37 cellular contexts compared by ENCODE assay signal in the genomic region with DNA sequence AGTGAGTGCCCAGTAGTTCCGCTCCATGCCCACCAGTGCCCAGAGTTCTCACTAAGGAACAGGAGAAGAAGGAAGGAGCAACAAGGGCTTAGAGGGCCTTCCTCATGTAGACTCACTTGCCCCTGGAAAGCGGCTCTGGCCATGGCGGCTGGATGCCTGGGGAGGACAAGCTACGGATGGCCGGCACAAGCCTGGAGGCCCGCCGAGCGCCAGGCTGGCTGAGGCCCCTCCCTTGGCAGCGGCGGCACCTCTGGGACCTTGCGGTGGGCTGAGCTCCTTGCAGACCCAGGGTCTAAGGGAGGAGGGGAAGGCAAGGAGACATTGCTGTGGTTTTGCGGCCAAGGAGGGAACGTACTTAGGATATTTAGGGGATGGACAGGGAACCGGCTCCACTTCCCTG.
"Had no signal": no experiment of that assay in that cellular context is flagged by ENCODE, and none has a peak within 500 bp of the region (broad histone marks: within the 10 kb centered on the region; RNA-seq: fewer than 3 reads in every experiment).

No MANE protein-coding gene starts in this region.

- H3K27ac ChIP-seq: adrenal gland, body of pancreas, brain microvascular endothelial cell, breast epithelium, VCaP had no signal

- DNase-seq: activated B cell treated with CpG ODN at 0.5 μM for 24 hours; activated CD4-positive, alpha-beta memory T cell treated with anti-CD3 and anti-CD28 coated beads for 36 hours; activated CD4-positive, alpha-beta T cell treated with anti-CD3 and anti-CD28 coated beads for 4 hours; activated CD4-positive, alpha-beta T cell treated with anti-CD3 and anti-CD28 coated beads, Interleukin-2, amount 10 ng/mL, durations not matched to agents 24 days and 14 days; activated CD4-positive, alpha-beta T cell treated with anti-CD3 and anti-CD28 coated beads, Interleukin-2, amount 50 U/mL, for 1 hour; activated CD4-positive, alpha-beta T cell treated with anti-CD3 and anti-CD28 coated beads, Interleukin-2, amount 50 U/mL, for 4 hours; activated CD4-positive, CD25-positive, alpha-beta regulatory T cell treated with anti-CD3 and anti-CD28 coated beads, Interleukin-2, amount 50 U/mL, for 72 hours; activated CD8-positive, alpha-beta memory T cell treated with anti-CD3 and anti-CD28 coated beads, Interleukin-2, amount 50 U/mL, for 4 hours; activated CD8-positive, alpha-beta T cell treated with anti-CD3 and anti-CD28 coated beads for 36 hours; activated effector memory CD4-positive, alpha-beta T cell treated with anti-CD3 and anti-CD28 coated beads, Interleukin-2, amount 50 U/mL, for 16 hours; activated gamma-delta T cell treated with Interleukin-2 at 50 U/mL for 16 hours; activated naive CD4-positive, alpha-beta T cell; activated naive CD4-positive, alpha-beta T cell treated with anti-CD3 and anti-CD28 coated beads for 36 hours; activated naive CD4-positive, alpha-beta T cell treated with anti-CD3 and anti-CD28 coated beads, Interleukin-2, amount 50 U/mL, for 16 hours; activated naive CD8-positive, alpha-beta T cell treated with anti-CD3 and anti-CD28 coated beads, Interleukin-2, amount 10 ng/mL, durations not matched to agents 7 days and 5 days; activated T-cell treated with anti-CD3 and anti-CD28 coated beads for 4 hours; activated T-cell treated with anti-CD3 and anti-CD28 coated beads, Interleukin-2, amount 50 U/mL, for 1 hour; activated T-cell treated with anti-CD3 and anti-CD28 coated beads, Interleukin-2, amount 50 U/mL, for 4 hours; activated T-cell treated with anti-CD3 and anti-CD28 coated beads, Interleukin-2, amount 50 U/mL, for 72 hours; adrenal gland; amniotic stem cell; aorta; body of pancreas; brain microvascular endothelial cell; central memory CD4-positive, alpha-beta T cell; T-helper 1 cell; T-helper 2 cell; T-helper 9 cell had no signal

- H3K9me3 Mint-ChIP-seq: activated CD4-positive, alpha-beta T cell treated with anti-CD3 and anti-CD28 coated beads, Interleukin-2, amount 10 ng/mL, durations not matched to agents 24 days and 14 days; activated CD8-positive, alpha-beta T cell treated with anti-CD3 and anti-CD28 coated beads for 36 hours; activated naive CD8-positive, alpha-beta T cell treated with anti-CD3 and anti-CD28 coated beads, Interleukin-2, amount 10 ng/mL, durations not matched to agents 7 days and 5 days; activated T-cell treated with anti-CD3 and anti-CD28 coated beads, Interleukin-2, amount 50 U/mL, for 4 hours; T-helper 1 cell treated with Interleukin-12 subunit alpha and Interleukin-12 subunit beta and Interleukin-4 antibody, amounts not matched to agents 30 μg/mL and 1 μg/mL, for 36 hours had no signal

- H3K36me3 ChIP-seq: adrenal gland, brain microvascular endothelial cell, breast epithelium had no signal

- FAIRE-seq: astrocyte, TTC549 had no signal

- H3K27me3 Mint-ChIP-seq: activated B cell treated with CpG ODN at 0.5 μM for 24 hours; activated CD4-positive, alpha-beta T cell treated with anti-CD3 and anti-CD28 coated beads, Interleukin-2, amount 10 ng/mL, durations not matched to agents 24 days and 14 days; activated CD8-positive, alpha-beta T cell treated with anti-CD3 and anti-CD28 coated beads for 36 hours; activated naive CD8-positive, alpha-beta T cell treated with anti-CD3 and anti-CD28 coated beads, Interleukin-2, amount 10 ng/mL, durations not matched to agents 7 days and 5 days had no signal

- H3K27me3 ChIP-seq: adrenal gland, body of pancreas, brain microvascular endothelial cell had no signal

- H3K4me3 Mint-ChIP-seq: activated B cell treated with CpG ODN at 0.5 μM for 24 hours; activated CD4-positive, alpha-beta memory T cell treated with anti-CD3 and anti-CD28 coated beads for 36 hours; activated CD4-positive, alpha-beta T cell treated with anti-CD3 and anti-CD28 coated beads, Interleukin-2, amount 10 ng/mL, durations not matched to agents 24 days and 14 days; activated CD8-positive, alpha-beta T cell treated with anti-CD3 and anti-CD28 coated beads for 36 hours; activated naive CD4-positive, alpha-beta T cell treated with anti-CD3 and anti-CD28 coated beads for 36 hours; activated naive CD8-positive, alpha-beta T cell treated with anti-CD3 and anti-CD28 coated beads, Interleukin-2, amount 10 ng/mL, durations not matched to agents 7 days and 5 days; activated T-cell treated with anti-CD3 and anti-CD28 coated beads, Interleukin-2, amount 50 U/mL, for 4 hours; activated T-cell treated with anti-CD3 and anti-CD28 coated beads, Interleukin-2, amount 50 U/mL, for 72 hours; activated T-helper 1 cell treated with anti-CD3 and anti-CD28 coated beads, Interleukin-12 subunit alpha, Interleukin-12 subunit beta, Interleukin-2, Interleukin-4 antibody, amounts not matched to agents 30 ng/mL and 10 ng/mL and 1 ng/mL, durations not matched to agents 14 hours and 24 hours and 36 hours; activated T-helper 17 cell treated with anti-CD3 and anti-CD28 coated beads, Interleukin-2, amount 50 U/mL, for 72 hours; T-helper 1 cell treated with Interleukin-12 subunit alpha and Interleukin-12 subunit beta and Interleukin-4 antibody, amounts not matched to agents 30 μg/mL and 1 μg/mL, for 36 hours; T-helper 2 cell treated with Interferon-gamma antibody and Interleukin-4, amounts not matched to agents 5 μg/mL and 100 μg/mL, for 36 hours had no signal

- H3K36me3 Mint-ChIP-seq: activated CD4-positive, alpha-beta memory T cell treated with anti-CD3 and anti-CD28 coated beads for 36 hours; activated naive CD4-positive, alpha-beta T cell treated with anti-CD3 and anti-CD28 coated beads, Interleukin-2, amount 50 U/mL, for 72 hours; activated naive CD8-positive, alpha-beta T cell treated with anti-CD3 and anti-CD28 coated beads, Interleukin-2, amount 10 ng/mL, durations not matched to agents 7 days and 5 days had no signal

- H3K4me1 ChIP-seq: adrenal gland, body of pancreas, breast epithelium had no signal

- H3K27ac Mint-ChIP-seq: activated B cell treated with CpG ODN at 0.5 μM for 24 hours; activated CD4-positive, alpha-beta memory T cell treated with anti-CD3 and anti-CD28 coated beads for 36 hours; activated CD4-positive, alpha-beta T cell treated with anti-CD3 and anti-CD28 coated beads, Interleukin-2, amount 10 ng/mL, durations not matched to agents 24 days and 14 days; activated CD8-positive, alpha-beta T cell treated with anti-CD3 and anti-CD28 coated beads for 36 hours; activated naive CD4-positive, alpha-beta T cell treated with anti-CD3 and anti-CD28 coated beads for 36 hours; activated naive CD4-positive, alpha-beta T cell treated with anti-CD3 and anti-CD28 coated beads, Interleukin-2, amount 50 U/mL, for 72 hours; activated naive CD8-positive, alpha-beta T cell treated with anti-CD3 and anti-CD28 coated beads, Interleukin-2, amount 10 ng/mL, durations not matched to agents 7 days and 5 days; activated T-cell treated with anti-CD3 and anti-CD28 coated beads, Interleukin-2, amount 50 U/mL, for 72 hours; activated T-helper 1 cell treated with anti-CD3 and anti-CD28 coated beads, Interleukin-12 subunit alpha, Interleukin-12 subunit beta, Interleukin-2, Interleukin-4 antibody, amounts not matched to agents 30 ng/mL and 10 ng/mL and 1 ng/mL, durations not matched to agents 14 hours and 24 hours and 36 hours; activated T-helper 17 cell treated with anti-CD3 and anti-CD28 coated beads, Interleukin-2, amount 50 U/mL, for 72 hours; T-helper 1 cell treated with Interleukin-12 subunit alpha and Interleukin-12 subunit beta and Interleukin-4 antibody, amounts not matched to agents 30 μg/mL and 1 μg/mL, for 36 hours; T-helper 2 cell treated with Interferon-gamma antibody and Interleukin-4, amounts not matched to agents 5 μg/mL and 100 μg/mL, for 36 hours had no signal

- H3K4me3 ChIP-seq: adrenal gland, body of pancreas had no signal

- H3K4me1 Mint-ChIP-seq: activated B cell treated with CpG ODN at 0.5 μM for 24 hours; activated CD4-positive, alpha-beta T cell treated with anti-CD3 and anti-CD28 coated beads, Interleukin-2, amount 10 ng/mL, durations not matched to agents 24 days and 14 days; activated naive CD8-positive, alpha-beta T cell treated with anti-CD3 and anti-CD28 coated beads, Interleukin-2, amount 10 ng/mL, durations not matched to agents 7 days and 5 days; activated T-helper 17 cell treated with anti-CD3 and anti-CD28 coated beads, Interleukin-2, amount 50 U/mL, for 72 hours had no signal

- H3K9me3 ChIP-seq: adrenal gland, body of pancreas, breast epithelium had no signal
